In the genomic region with DNA sequence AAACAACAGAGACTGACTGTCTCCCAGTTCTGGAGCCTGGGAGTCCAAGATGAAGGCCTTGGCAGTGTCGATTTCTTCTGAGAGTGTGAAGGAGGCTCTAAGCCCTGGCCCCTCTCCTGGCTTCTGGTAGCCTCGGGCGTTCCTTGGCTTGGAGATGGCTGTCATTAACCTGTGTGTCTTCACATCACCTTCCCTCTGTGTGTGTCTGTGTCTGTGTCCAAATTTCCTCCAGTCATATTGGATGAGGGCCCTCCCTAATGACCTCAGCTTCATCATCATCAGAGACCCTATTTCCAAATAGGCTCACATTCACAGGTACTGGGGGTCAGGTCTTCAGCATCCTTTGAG, we compare ENCODE assay signal across 28 cellular contexts.
A peak's percentile ranks its signal among the peaks of the same experiment; 100 is the strongest.
DNase-seq lines count a peak whose midpoint lies in the region; ATAC-seq, FAIRE-seq and TF ChIP-seq lines count a peak whose summit lies in the region.
"Had no signal": no experiment of that assay in that cellular context is flagged by ENCODE, and none has a peak within 500 bp of the region (broad histone marks: within the 10 kb centered on the region; RNA-seq: fewer than 3 reads in every experiment).

No MANE protein-coding gene starts in this region.

- H3K23me2 ChIP-seq in H1 (ENCODE audit: low read depth, low read length): 0 out of 2 replicates have a peak, but pooled peaks cover 2% of the 10 kb centered on the region

- no peak overlapping the region for H3K9ac ChIP-seq in H1 (replicated peaks in 1 of 4; ENCODE audit: extremely low read depth in 1 of 4, low read depth in 3 of 4, low read length in 3 of 4)
- H3K9ac ChIP-seq: SK-N-SH had no signal

- no peak overlapping the region for H3K27ac ChIP-seq in H1 (ENCODE audit: low read depth, low read length)
- H3K27ac ChIP-seq in sigmoid colon: peak overlapping the region; percentile 83 to 96 (median 86)
- H3K27ac ChIP-seq: C4-2B, hepatocyte, HL-60, WERI-Rb-1 had no signal

- 0 out of 2 replicates have a peak overlapping the region, but pooled peaks have one; percentile 17 for H2BK12ac ChIP-seq in H1 (ENCODE audit: low read depth, low read length)

- no peaks in the 10 kb centered on the region for H3K79me2 ChIP-seq in H1 (ENCODE audit: control insufficient read depth in 1 of 2, insufficient read depth in 2 of 2, low read length in 2 of 2)
- H3K79me2 ChIP-seq: hepatocyte had no signal

- H2BK120ac ChIP-seq in H1 (replicated peaks; ENCODE audit: low read depth, low read length): no peak overlapping the region

- POLR2A ChIA-PET in H1 (lab: Charles Lee; ENCODE audit: partially characterized antibody): interaction anchor here (1.3 kb wide), 1 partner anchor 19 kb away, joined by 3 read pairs; no protein-coding TSS in a partner anchor

- 47% methylated on average over 3 of the region's 3 CpGs; no CpG with 5 or more reads in 1 of the 2 experiments for WGBS in H1 (ENCODE audit: extremely low coverage in 1 of 2, insufficient coverage in 1 of 2, insufficient read length in 1 of 2, insufficient replicate concordance in 2 of 2, low coverage in 1 of 2, low lambda C conversion rate in 2 of 2, missing lambda C conversion rate in 1 of 2), 2 experiments
- WGBS in sigmoid colon, 2 donors: 76 to 94% methylated on average over 3 of the region's 3 CpGs

- no peak overlapping the region for H2AK5ac ChIP-seq in H1 (ENCODE audit: low read depth, low read length)

- intact Hi-C loops in sigmoid colon (cut with DNase I): no loop called here

- H2BK5ac ChIP-seq in H1 (ENCODE audit: low read depth, low read length): no peak overlapping the region

- H3K4me1 Mint-ChIP-seq in stimulated activated naive CD8-positive, alpha-beta T cell treated with anti-CD3 and anti-CD28 coated beads, Interleukin-15, Interleukin-2, amounts not matched to agents 100 ng/mL and 50 ng/mL, for 24 hours (ENCODE audit: low read depth): peaks cover 77% of the 10 kb centered on the region

- H4K91ac ChIP-seq in H1 (replicated peaks; ENCODE audit: insufficient read length, low read length): no peak overlapping the region

- TF ChIP-seq CTCF in H1 (IDR thresholded peaks at IDR 0.05; ENCODE audit: control extremely low read depth in 1 of 3, insufficient read depth in 1 of 3, low read depth in 1 of 3, low read length in 3 of 3) (no peak), sigmoid colon (IDR thresholded peaks at IDR 0.05) (no peak)

- H3K36me3 ChIP-seq in H1 (ENCODE audit: control insufficient read depth in 2 of 4, insufficient read depth in 4 of 4, low read length in 3 of 4): no peaks in the 10 kb centered on the region
- no peaks in the 10 kb centered on the region for H3K36me3 ChIP-seq in sigmoid colon
- H3K36me3 ChIP-seq: WERI-Rb-1 had no signal

- H3K9me3 Mint-ChIP-seq in stimulated activated naive CD8-positive, alpha-beta T cell treated with anti-CD3 and anti-CD28 coated beads, Interleukin-15, Interleukin-2, amounts not matched to agents 100 ng/mL and 50 ng/mL, for 24 hours: no peaks in the 10 kb centered on the region

- no peak overlapping the region for H3K4ac ChIP-seq in H1 (replicated peaks; ENCODE audit: insufficient read length, low read depth, low read length)

- DNase-seq in stimulated activated naive CD8-positive, alpha-beta T cell treated with anti-CD3 and anti-CD28 coated beads, Interleukin-15, Interleukin-2, amounts not matched to agents 100 U/mL and 50 U/mL, for 24 hours: no peak
- DNase-seq in H1 (ENCODE audit: low read depth in 1 of 2, low spot score in 2 of 2): no peak
- DNase-seq in sigmoid colon: peak; percentile 59
- no peak for DNase-seq in stimulated activated CD4-positive, alpha-beta T cell treated with anti-CD3 and anti-CD28 coated beads, Interleukin-12 subunit alpha, Interleukin-12 subunit beta, amount 100 ng/mL, for 4 hours
- no peak for DNase-seq in H4 (ENCODE audit: low spot score)
- DNase-seq in Kasumi-1 (lab: John Stamatoyannopoulos, UW): no peak
- DNase-seq in KBM-7: no peak
- DNase-seq: activated CD4-positive, alpha-beta T cell treated with anti-CD3 and anti-CD28 coated beads, Interleukin-2, amount 50 U/mL, for 48 hours; activated T-cell treated with anti-CD3 and anti-CD28 coated beads, Interleukin-2, amount 50 U/mL, for 1 hour; effector CD8-positive, alpha-beta T cell; EL; foreskin melanocyte; left ventricle myocardium superior; midbrain; NCI-H1417; NCI-H2081 treated with DMSO at 0.1 percent for 48 hours; NCI-H510A; nephron progenitor cell; SK-N-SH; stimulated activated naive CD4-positive, alpha-beta T cell treated with Interleukin-2 at 50 U/mL for 16 hours; WERI-Rb-1 had no signal

- no peaks in the 10 kb centered on the region for H3K27me3 ChIP-seq in H1 (replicated peaks in 1 of 4; ENCODE audit: control insufficient read depth in 3 of 4, extremely low read depth in 1 of 4, insufficient read depth in 3 of 4, low read length in 3 of 4)
- H3K27me3 ChIP-seq in sigmoid colon: no peaks in the 10 kb centered on the region
- H3K27me3 ChIP-seq: hepatocyte had no signal

- ATAC-seq in stimulated activated naive CD8-positive, alpha-beta T cell treated with anti-CD3 and anti-CD28 coated beads, Interleukin-15, Interleukin-2, amounts not matched to agents 100 U/mL and 50 U/mL, for 24 hours: no peak
- ATAC-seq: left ventricle myocardium superior had no signal

- 0 out of 2 replicates have a peak overlapping the region, but pooled peaks have one; percentile 21 for H2BK15ac ChIP-seq in H1 (ENCODE audit: low read length)

- H3K18ac ChIP-seq in H1 (ENCODE audit: extremely low read depth, low read length): no peak overlapping the region

- no peak overlapping the region for H3K14ac ChIP-seq in H1 (ENCODE audit: insufficient read length)

- no peaks in the 10 kb centered on the region for H3K9me3 ChIP-seq in H1 (ENCODE audit: insufficient read depth in 2 of 2, low read depth in 1 of 2, low read length in 1 of 2)
- no peaks in the 10 kb centered on the region for H3K9me3 ChIP-seq in sigmoid colon
- H3K9me3 ChIP-seq: SK-N-SH had no signal

- no peak overlapping the region for H3K23ac ChIP-seq in H1 (ENCODE audit: insufficient read length)

- H4K5ac ChIP-seq in H1 (ENCODE audit: insufficient read length, low read depth, low read length): no peak overlapping the region

- H3K79me1 ChIP-seq in H1 (ENCODE audit: low read depth, low read length): no peaks in the 10 kb centered on the region

- TF ChIP-seq POLR2A in H1 (IDR thresholded peaks at IDR 0.05; ENCODE audit: control extremely low read depth in 1 of 2, low read depth in 2 of 2, low read length in 2 of 2) (no peak), sigmoid colon (IDR thresholded peaks at IDR 0.05) (no peak)

- H4K8ac ChIP-seq in H1 (ENCODE audit: extremely low read depth, insufficient read depth, low read length): no peak overlapping the region

- no peak for FAIRE-seq in H1 (lab: Jason Lieb, UNC)
- FAIRE-seq: urothelium cell line had no signal

- no peak overlapping the region for H2AFZ ChIP-seq in H1 (ENCODE audit: low read length)
- H2AFZ ChIP-seq: hepatocyte had no signal

- no peak overlapping the region for H3K4me2 ChIP-seq in H1 (ENCODE audit: insufficient read depth in 1 of 2, low read depth in 2 of 2, low read length in 2 of 2)
- H3K4me2 ChIP-seq: hepatocyte, SK-N-SH had no signal

- peak overlapping the region; percentile 65 for H3K27ac Mint-ChIP-seq in stimulated activated naive CD8-positive, alpha-beta T cell treated with anti-CD3 and anti-CD28 coated beads, Interleukin-15, Interleukin-2, amounts not matched to agents 100 ng/mL and 50 ng/mL, for 24 hours

- no peak for TF ChIP-seq RAD21 in H1 (IDR thresholded peaks at IDR 0.05 in 1 of 2, conservative IDR thresholded peaks at IDR 0.05 in 1 of 2; ENCODE audit: low read depth in 2 of 2, low read length in 2 of 2)

- H3K56ac ChIP-seq in H1 (replicated peaks; ENCODE audit: insufficient read length, low read depth, low read length): no peak overlapping the region

- peaks cover 3 to 10% (median 7%) of the 10 kb centered on the region in 4 experiments; a peak in 6 of 7 replicates for H3K4me1 ChIP-seq in H1 (replicated peaks in 1 of 4; ENCODE audit: control insufficient read depth in 3 of 4, insufficient read depth in 4 of 4, low read length in 3 of 4)
- peaks cover 0 to 51% (median 42%) of the 10 kb centered on the region in 4 donors for H3K4me1 ChIP-seq in sigmoid colon

- no peak overlapping the region for H2BK20ac ChIP-seq in H1 (ENCODE audit: low read length)

- no peak for TF ChIP-seq EP300 in H1 (IDR thresholded peaks at IDR 0.05; ENCODE audit: borderline replicate concordance in 1 of 2, low read depth in 2 of 2, low read length in 2 of 2)
- no peak for TF ChIP-seq EP300 in sigmoid colon (IDR thresholded peaks at IDR 0.05)

- H3K4me3 Mint-ChIP-seq in stimulated activated naive CD8-positive, alpha-beta T cell treated with anti-CD3 and anti-CD28 coated beads, Interleukin-15, Interleukin-2, amounts not matched to agents 100 ng/mL and 50 ng/mL, for 24 hours: no peak overlapping the region
- H3K4me3 Mint-ChIP-seq: T-helper 2 cell treated with Interferon-gamma antibody and Interleukin-4, amounts not matched to agents 5 μg/mL and 100 μg/mL, for 36 hours had no signal

- H3K4me3 ChIP-seq in H1 (ENCODE audit: extremely low read depth in 1 of 4, insufficient read depth in 2 of 4, low read depth in 3 of 4, low read length in 4 of 4): no peak overlapping the region
- no peak overlapping the region for H3K4me3 ChIP-seq in sigmoid colon
- H3K4me3 ChIP-seq: hepatocyte had no signal

- in situ Hi-C loops in KBM-7 (cut with MboI; ENCODE audit: low pct_unique_long_range_greater_than_20kb, low sequenced_read_pairs): no loop called here

- H4K20me1 ChIP-seq in H1 (replicated peaks in 1 of 2; ENCODE audit: control insufficient read depth in 1 of 2, insufficient read depth in 2 of 2, low read length in 2 of 2): no peaks in the 10 kb centered on the region

- CTCF ChIA-PET in H1 (lab: Charles Lee; ENCODE audit: partially characterized antibody): interaction anchor here (0.8 to 1.3 kb wide), 3 partner anchors 11 to 374 kb away, joined by 3 to 4 read pairs (median 3); no protein-coding TSS in a partner anchor

- H3K27me3 Mint-ChIP-seq in stimulated activated naive CD8-positive, alpha-beta T cell treated with anti-CD3 and anti-CD28 coated beads, Interleukin-15, Interleukin-2, amounts not matched to agents 100 ng/mL and 50 ng/mL, for 24 hours: no peaks in the 10 kb centered on the region
- H3K27me3 Mint-ChIP-seq: activated naive CD8-positive, alpha-beta T cell had no signal

- peaks cover 10% of the 10 kb centered on the region for H3K36me3 Mint-ChIP-seq in stimulated activated naive CD8-positive, alpha-beta T cell treated with anti-CD3 and anti-CD28 coated beads, Interleukin-15, Interleukin-2, amounts not matched to agents 100 ng/mL and 50 ng/mL, for 24 hours (ENCODE audit: low read depth)
- H3K36me3 Mint-ChIP-seq: activated naive CD8-positive, alpha-beta T cell had no signal

TF ChIP-seq in H1, 55 proteins besides CTCF, POLR2A, EP300 and RAD21 (continues in another document):
- no peak for TF ChIP-seq SIRT6 (IDR thresholded peaks at IDR 0.05; ENCODE audit: low read length)
